ENCODE assay signal across 17 cellular contexts in the genomic region with DNA sequence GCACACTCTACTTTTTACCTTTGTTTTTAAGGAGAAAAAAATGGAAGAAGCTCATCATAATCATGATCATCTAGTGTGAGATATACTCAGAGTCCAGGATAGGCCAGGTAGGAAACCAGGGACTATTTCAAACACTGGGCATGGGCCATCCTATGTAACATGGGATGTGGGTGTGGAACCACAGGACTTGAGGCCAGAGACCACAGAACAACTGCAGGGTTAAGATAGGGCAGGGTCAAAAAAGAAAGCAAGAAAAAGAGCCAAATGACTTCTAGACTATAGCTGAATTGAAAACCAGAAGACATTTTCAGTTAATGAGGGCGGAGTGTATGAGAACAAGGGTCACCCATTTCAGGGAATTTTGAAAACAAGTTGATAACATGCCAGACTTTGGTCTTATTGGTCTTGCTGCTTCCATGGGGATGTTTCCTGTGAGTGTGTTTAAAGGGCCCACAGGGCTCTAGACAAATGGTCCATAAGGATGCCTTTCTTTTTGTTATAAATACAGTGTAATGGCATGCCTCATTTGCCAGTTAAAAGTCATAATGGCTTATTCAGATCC.
"Had no signal": no experiment of that assay in that cellular context is flagged by ENCODE, and none has a peak within 500 bp of the region (broad histone marks: within the 10 kb centered on the region; RNA-seq: fewer than 3 reads in every experiment).

No MANE protein-coding gene starts in this region.

- H3K27me3 Mint-ChIP-seq: activated naive CD8-positive, alpha-beta T cell treated with anti-CD3 and anti-CD28 coated beads, Interleukin-2, amount 50 U/mL, for 24 hours; natural killer cell treated with Interleukin-12 subunit alpha and Interleukin-12 subunit beta and Interleukin-15 and Interleukin-18, amount 100 ng/mL, for 72 hours; stimulated activated naive CD8-positive, alpha-beta T cell treated with anti-CD3 and anti-CD28 coated beads, Interleukin-15, Interleukin-2, amounts not matched to agents 100 ng/mL and 50 ng/mL, for 24 hours had no signal

- H3K9me3 Mint-ChIP-seq: natural killer cell treated with Interleukin-12 subunit alpha and Interleukin-12 subunit beta and Interleukin-15 and Interleukin-18, amount 100 ng/mL, for 72 hours; stimulated activated naive CD8-positive, alpha-beta T cell treated with anti-CD3 and anti-CD28 coated beads, Interleukin-15, Interleukin-2, amounts not matched to agents 100 ng/mL and 50 ng/mL, for 24 hours had no signal

- H3K4me3 ChIP-seq: ascending aorta, dorsolateral prefrontal cortex, lung, prostate gland, sigmoid colon, thoracic aorta had no signal

- ATAC-seq: activated naive CD8-positive, alpha-beta T cell treated with anti-CD3 and anti-CD28 coated beads, Interleukin-2, amount 50 U/mL, for 24 hours; esophagus mucosa; natural killer cell treated with Interleukin-12 subunit alpha and Interleukin-12 subunit beta and Interleukin-15 and Interleukin-18, amount 100 ng/mL, for 72 hours had no signal

- H3K27me3 ChIP-seq: ascending aorta, dorsolateral prefrontal cortex, sigmoid colon had no signal

- H3K4me3 Mint-ChIP-seq: activated naive CD8-positive, alpha-beta T cell treated with anti-CD3 and anti-CD28 coated beads, Interleukin-2, amount 50 U/mL, for 24 hours; activated T-helper 1 cell treated with anti-CD3 and anti-CD28 coated beads, Interleukin-12 subunit alpha, Interleukin-12 subunit beta, Interleukin-2, Interleukin-4 antibody, amounts not matched to agents 30 ng/mL and 10 ng/mL and 1 ng/mL, durations not matched to agents 14 hours and 24 hours and 36 hours; natural killer cell treated with Interleukin-12 subunit alpha and Interleukin-12 subunit beta and Interleukin-15 and Interleukin-18, amount 100 ng/mL, for 72 hours; stimulated activated naive CD8-positive, alpha-beta T cell treated with anti-CD3 and anti-CD28 coated beads, Interleukin-15, Interleukin-2, amounts not matched to agents 100 ng/mL and 50 ng/mL, for 24 hours had no signal

- H3K36me3 Mint-ChIP-seq: natural killer cell treated with Interleukin-12 subunit alpha and Interleukin-12 subunit beta and Interleukin-15 and Interleukin-18, amount 100 ng/mL, for 72 hours had no signal

- H3K36me3 ChIP-seq: ascending aorta, prostate gland, sigmoid colon, thoracic aorta had no signal

- H3K4me1 ChIP-seq: ascending aorta, prostate gland had no signal

- DNase-seq: activated CD4-positive, alpha-beta T cell treated with anti-CD3 and anti-CD28 coated beads for 48 hours; activated naive CD4-positive, alpha-beta T cell treated with Interleukin-2 at 50 U/mL for 16 hours; activated naive CD8-positive, alpha-beta T cell treated with anti-CD3 and anti-CD28 coated beads, Interleukin-2, amount 50 U/mL, for 24 hours; dorsolateral prefrontal cortex; glutamatergic neuron; left cardiac atrium; occipital lobe; sigmoid colon; stimulated activated CD4-positive, alpha-beta T cell treated with anti-CD3 and anti-CD28 coated beads, Interleukin-4, amount 100 ng/mL, for 24 hours had no signal

- H3K4me1 Mint-ChIP-seq: activated naive CD8-positive, alpha-beta T cell treated with anti-CD3 and anti-CD28 coated beads, Interleukin-2, amount 50 U/mL, for 24 hours had no signal

- H3K27ac Mint-ChIP-seq: activated naive CD8-positive, alpha-beta T cell treated with anti-CD3 and anti-CD28 coated beads, Interleukin-2, amount 50 U/mL, for 24 hours; activated T-helper 1 cell treated with anti-CD3 and anti-CD28 coated beads, Interleukin-12 subunit alpha, Interleukin-12 subunit beta, Interleukin-2, Interleukin-4 antibody, amounts not matched to agents 30 ng/mL and 10 ng/mL and 1 ng/mL, durations not matched to agents 14 hours and 24 hours and 36 hours; natural killer cell treated with Interleukin-12 subunit alpha and Interleukin-12 subunit beta and Interleukin-15 and Interleukin-18, amount 100 ng/mL, for 72 hours; stimulated activated naive CD8-positive, alpha-beta T cell treated with anti-CD3 and anti-CD28 coated beads, Interleukin-15, Interleukin-2, amounts not matched to agents 100 ng/mL and 50 ng/mL, for 24 hours had no signal

- H3K27ac ChIP-seq: ascending aorta, dorsolateral prefrontal cortex, prostate gland, sigmoid colon, thoracic aorta had no signal

- H3K9me3 ChIP-seq: ascending aorta, prostate gland, thoracic aorta had no signal
